In the genomic region with DNA sequence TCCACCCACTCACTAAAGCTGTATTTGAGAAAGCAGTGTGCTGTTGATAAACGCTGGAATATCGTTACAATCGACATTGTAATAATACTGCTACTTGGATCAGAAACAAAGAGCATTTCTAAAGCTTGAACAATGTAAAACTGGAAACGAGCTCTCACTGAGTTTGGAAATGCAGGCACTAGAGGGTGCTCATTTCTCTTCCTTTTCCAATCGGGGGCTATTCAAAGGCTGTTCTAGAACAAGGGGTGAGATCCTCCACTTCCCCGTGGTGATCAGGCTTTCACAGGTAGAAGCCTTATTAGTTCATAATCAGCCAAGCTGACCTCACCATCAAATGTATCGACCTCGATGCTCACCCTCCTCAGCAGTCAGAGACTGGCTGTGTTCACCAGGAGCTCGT, we compare ENCODE assay signal across 7 cellular contexts.
DNase-seq lines count a peak whose midpoint lies in the region; ATAC-seq, FAIRE-seq and TF ChIP-seq lines count a peak whose summit lies in the region.
"Not testable (repeated sequence)": the region's sequence is repeated elsewhere in the genome, so short reads cannot be mapped to it uniquely, and the experiment has no call there.

No MANE protein-coding gene starts in this region.

- not testable (repeated sequence) for H3K9ac ChIP-seq in endothelial cell of umbilical vein (replicated peaks; ENCODE audit: extremely low read depth, insufficient read depth, low read length)

- CTCF ChIA-PET in endothelial cell of umbilical vein (lab: Charles Lee): interaction anchor here (1.1 to 3.2 kb wide), 3 partner anchors 10 to 25 kb away, joined by 4 to 15 read pairs (median 12); no protein-coding TSS in a partner anchor

- H4K20me1 ChIP-seq in endothelial cell of umbilical vein (replicated peaks; ENCODE audit: control insufficient read depth, extremely low read depth, insufficient read depth, low read length): not testable (repeated sequence)

- H3K4me1 ChIP-seq in endothelial cell of umbilical vein (ENCODE audit: control insufficient read depth, extremely low read depth, insufficient read depth, low read length): not testable (repeated sequence)

- H3K79me2 ChIP-seq in endothelial cell of umbilical vein (ENCODE audit: control insufficient read depth, insufficient read depth, low read length): not testable (repeated sequence)

- dilution Hi-C loops in endothelial cell of umbilical vein (cut with MboI; ENCODE audit: extremely low pct_ligation_motif_present, low sequenced_read_pairs): not testable (repeated sequence)

- H3K4me3 ChIP-seq in LNCaP clone FGC (ENCODE audit: low read depth, low read length); endothelial cell of umbilical vein (replicated peaks in 1 of 3; ENCODE audit: insufficient read depth in 1 of 3, low read depth in 1 of 3, low read length in 3 of 3): not testable (repeated sequence)

- H3K4me2 ChIP-seq in endothelial cell of umbilical vein (ENCODE audit: insufficient read depth, low read length): not testable (repeated sequence)

- POLR2A ChIA-PET in endothelial cell of umbilical vein (lab: Charles Lee): not testable (repeated sequence)

- peak; percentile 31 for FAIRE-seq in endothelial cell of umbilical vein (lab: Jason Lieb, UNC)

- H3K27me3 ChIP-seq in endothelial cell of umbilical vein (ENCODE audit: control insufficient read depth in 2 of 2, insufficient read depth in 2 of 2, low read length in 2 of 2): not testable (repeated sequence)

- DNase-seq in LNCaP clone FGC (ENCODE audit: low read depth); endothelial cell of umbilical vein (ENCODE audit: low read depth, low spot score): not testable (repeated sequence)
- DNase-seq in pons (ENCODE audit: low spot score): peak; percentile 64

- H3K36me3 ChIP-seq in endothelial cell of umbilical vein (ENCODE audit: control insufficient read depth in 2 of 2, extremely low read depth in 1 of 2, insufficient read depth in 2 of 2, low read length in 2 of 2): not testable (repeated sequence)

- ATAC-seq in SK-N-SH treated with all-trans-retinoic acid at 6 μM for 48 hours: peak; percentile 40; the same call in 2 of the 3 replicates

- TF ChIP-seq CTCF in C4-2B (conservative IDR thresholded peaks at IDR 0.05) (peak; percentile 18; the same call in 1 of the 2 replicates), LNCaP clone FGC (IDR thresholded peaks at IDR 0.05; ENCODE audit: control insufficient read depth, extremely low read depth, insufficient read depth) (0 out of 2 replicates have a peak, but pooled peaks have one; percentile 3)
- not testable (repeated sequence) for TF ChIP-seq CTCF in endothelial cell of umbilical vein (IDR thresholded peaks at IDR 0.05; ENCODE audit: extremely low read depth in 1 of 2, insufficient read depth in 1 of 2, low read depth in 1 of 2, low read length in 2 of 2)

- TF ChIP-seq POLR2A in endothelial cell of umbilical vein (IDR thresholded peaks at IDR 0.05; ENCODE audit: low read depth, low read length): not testable (repeated sequence)

- H3K9me1 ChIP-seq in endothelial cell of umbilical vein (replicated peaks; ENCODE audit: control insufficient read depth, extremely low read depth, insufficient read depth, low read length): not testable (repeated sequence)

- not testable (repeated sequence) for H2AFZ ChIP-seq in endothelial cell of umbilical vein (ENCODE audit: low read depth, low read length)

- intact Hi-C loops in endothelial cell of umbilical vein (cut with micrococcal nuclease): not testable (repeated sequence)

- H3K27ac ChIP-seq in C4-2B; endothelial cell of umbilical vein (ENCODE audit: insufficient read depth, low read depth, low read length): not testable (repeated sequence)
- peak overlapping the region; percentile 77 for H3K27ac ChIP-seq in angular gyrus (ENCODE audit: low read depth, low read length)
- peak overlapping the region; percentile 91 for H3K27ac ChIP-seq in cingulate gyrus (ENCODE audit: low read depth, low read length)

- H3K9me3 ChIP-seq in endothelial cell of umbilical vein (replicated peaks; ENCODE audit: control insufficient read depth, insufficient read depth, low read length): not testable (repeated sequence)

- not testable (repeated sequence) for BruUV-seq in endothelial cell of umbilical vein (replicated peaks; lab: Mats Ljungman, UMichigan)
